ENCODE assay signal across 11 cellular contexts in genomic region chr3:143329567-143330164, GRCh38.
DNase-seq lines count a peak whose midpoint lies in the region; ATAC-seq and TF ChIP-seq lines count a peak whose summit lies in the region.
"Had no signal": no experiment of that assay in that cellular context is flagged by ENCODE, and none has a peak within 500 bp of the region (broad histone marks: within the 10 kb centered on the region; RNA-seq: fewer than 3 reads in every experiment).

No MANE protein-coding gene starts in this region.

- peak; percentile 26 for TF ChIP-seq CTCF in epithelial cell of proximal tubule (conservative IDR thresholded peaks at IDR 0.05; ENCODE audit: low read depth, low read length)
- TF ChIP-seq CTCF in omental fat pad (IDR thresholded peaks at IDR 0.05) = no peak

- in situ Hi-C loops in G401 (cut with HindIII; ENCODE audit: low sequenced_read_pairs) = no loop called here

- peak overlapping the region; percentile 31 for H3K4me3 ChIP-seq in epithelial cell of proximal tubule (ENCODE audit: low read depth, low read length)

- ATAC-seq in omental fat pad (ENCODE audit: low FRiP score) (peak; percentile 60), HG03565 (IDR thresholded peaks at IDR 0.05; ENCODE audit: unreplicated experiment) (no peak), HG02938 (IDR thresholded peaks at IDR 0.05; ENCODE audit: unreplicated experiment) (no peak)

- peak; percentile 52 for DNase-seq in G401 (ENCODE audit: low spot score)
- DNase-seq in NCI-H82 (lab: John Stamatoyannopoulos, UW) = peak; percentile 85
- no peak for DNase-seq in epithelial cell of proximal tubule (ENCODE audit: low read depth)
- DNase-seq in omental fat pad (ENCODE audit: low spot score) = no peak
- DNase-seq in stimulated activated CD4-positive, alpha-beta T cell treated with anti-CD3 and anti-CD28 coated beads, Interleukin-4, amount 100 ng/mL, for 24 hours = no peak
- DNase-seq in HuH-7.5 (ENCODE audit: low spot score) = no peak
- DNase-seq: activated CD4-positive, alpha-beta memory T cell treated with anti-CD3 and anti-CD28 coated beads for 36 hours; CD4-positive, alpha-beta T cell; NCI-H226 had no signal

Comparison
In these comparisons a context has a peak if more than half of its experiments do, and no peak if none do; other contexts are left out.
1. DNase-seq: peak in G401 (single experiment) and NCI-H82 (single experiment); none in epithelial cell of proximal tubule (single experiment), omental fat pad (single experiment), stimulated activated CD4-positive, alpha-beta T cell treated with anti-CD3 and anti-CD28 coated beads, Interleukin-4, amount 100 ng/mL, for 24 hours (single experiment) and HuH-7.5 (single experiment).